In genomic region chr15:72227192-72227586, GRCh38 we compare ENCODE assay signal across 8 cellular contexts. TPM values are rescaled to one million over a fixed set of nuclear protein-coding genes. Genes with fewer than 3 reads are reported as not detected.
DNase-seq lines count a peak whose midpoint lies in the region; ATAC-seq lines count a peak whose summit lies in the region.

No MANE protein-coding gene starts in this region.

- no peak overlapping the region for H2AFZ ChIP-seq in ACC112 (ENCODE audit: low read length, unreplicated experiment)

- H3K9me3 ChIP-seq in HUES48 (ENCODE audit: control insufficient read depth, insufficient read depth, low read length): no peaks in the 10 kb centered on the region
- H3K9me3 ChIP-seq in esophagus (ENCODE audit: control insufficient read depth in 2 of 2, insufficient read depth in 1 of 2, low read depth in 1 of 2, low read length in 1 of 2): no peaks in the 10 kb centered on the region
- no peaks in the 10 kb centered on the region for H3K9me3 ChIP-seq in skeletal muscle tissue (ENCODE audit: control insufficient read depth in 3 of 3, low read length in 3 of 3)

- no peaks in the 10 kb centered on the region for H3K9me3 Mint-ChIP-seq in activated CD4-positive, alpha-beta memory T cell treated with anti-CD3 and anti-CD28 coated beads, Interleukin-2, amount 10 ng/mL, durations not matched to agents 7 days and 5 days

- H3K4me3 Mint-ChIP-seq in activated CD4-positive, alpha-beta memory T cell treated with anti-CD3 and anti-CD28 coated beads, Interleukin-2, amount 10 ng/mL, durations not matched to agents 7 days and 5 days: peak overlapping the region; percentile 100

- peaks cover 40% of the 10 kb centered on the region for H3K4me1 ChIP-seq in ACC112 (ENCODE audit: control insufficient read depth, insufficient read depth, low read length, unreplicated experiment)
- peaks cover 30% of the 10 kb centered on the region for H3K4me1 ChIP-seq in HUES48 (ENCODE audit: control insufficient read depth, insufficient read depth, low read length)
- H3K4me1 ChIP-seq in esophagus (ENCODE audit: control insufficient read depth in 2 of 2, insufficient read depth in 2 of 2, low read length in 1 of 2): peaks cover 8 to 19% of the 10 kb centered on the region in 2 donors
- peaks cover 63 to 68% (median 66%) of the 10 kb centered on the region in 3 donors for H3K4me1 ChIP-seq in skeletal muscle tissue (ENCODE audit: control insufficient read depth in 3 of 3, insufficient read depth in 3 of 3, low read length in 3 of 3)

- H3K36me3 Mint-ChIP-seq in activated CD4-positive, alpha-beta memory T cell treated with anti-CD3 and anti-CD28 coated beads, Interleukin-2, amount 10 ng/mL, durations not matched to agents 7 days and 5 days (ENCODE audit: low read depth): peaks cover 65% of the 10 kb centered on the region

- no peaks in the 10 kb centered on the region for H3K27me3 ChIP-seq in ACC112 (ENCODE audit: insufficient read depth, low read length)
- H3K27me3 ChIP-seq in HUES48 (ENCODE audit: control insufficient read depth, insufficient read depth, low read length): peaks cover 5% of the 10 kb centered on the region
- no peaks in the 10 kb centered on the region for H3K27me3 ChIP-seq in esophagus (ENCODE audit: control insufficient read depth in 1 of 2, insufficient read depth in 2 of 2, low read length in 2 of 2)
- no peaks in the 10 kb centered on the region for H3K27me3 ChIP-seq in skeletal muscle tissue (ENCODE audit: control insufficient read depth in 3 of 3, insufficient read depth in 3 of 3, low read length in 3 of 3)

- H3K27ac Mint-ChIP-seq in activated CD4-positive, alpha-beta memory T cell treated with anti-CD3 and anti-CD28 coated beads, Interleukin-2, amount 10 ng/mL, durations not matched to agents 7 days and 5 days: peak overlapping the region; percentile 97

- H3K27ac ChIP-seq in ACC112 (ENCODE audit: low read depth, low read length) (peak overlapping the region; percentile 96), HUES48 (ENCODE audit: low read depth, low read length) (peak overlapping the region; percentile 26), esophagus (ENCODE audit: low read depth in 2 of 2, low read length in 1 of 2) (peak overlapping the region; percentile 66 to 92), skeletal muscle tissue (ENCODE audit: low read depth, low read length) (peak overlapping the region; percentile 86)

- 20 to 26% methylated on average over 8 of the region's 8 CpGs for WGBS in esophagus, 2 donors

- H3K79me2 ChIP-seq in ACC112 (ENCODE audit: control insufficient read depth, insufficient read depth, low read length, unreplicated experiment): peaks cover 71% of the 10 kb centered on the region

- DNase-seq in activated CD4-positive, alpha-beta memory T cell treated with anti-CD3 and anti-CD28 coated beads, Interleukin-2, amount 10 ng/mL, durations not matched to agents 7 days and 5 days: peak; percentile 59
- no peak for DNase-seq in activated gamma-delta T cell (lab: John Stamatoyannopoulos, UW)

- CTCF ChIA-PET in activated CD4-positive, alpha-beta memory T cell treated with anti-CD3 and anti-CD28 coated beads, Interleukin-2, amount 10 ng/mL, durations not matched to agents 7 days and 5 days (lab: Charles Lee): interaction anchor here (0.7 to 3.9 kb wide), 25 partner anchors 10 to 1732 kb away, joined by 3 to 30 read pairs (median 5); partner anchors contain the start of genes ARIH1, BBS4, GRAMD2A and HEXA

- no peaks in the 10 kb centered on the region for H3K27me3 Mint-ChIP-seq in activated CD4-positive, alpha-beta memory T cell treated with anti-CD3 and anti-CD28 coated beads, Interleukin-2, amount 10 ng/mL, durations not matched to agents 7 days and 5 days

- H3K4me1 Mint-ChIP-seq in activated CD4-positive, alpha-beta memory T cell treated with anti-CD3 and anti-CD28 coated beads, Interleukin-2, amount 10 ng/mL, durations not matched to agents 7 days and 5 days: peaks cover 66% of the 10 kb centered on the region

- H3K4me3 ChIP-seq in ACC112 (ENCODE audit: low read depth, low read length) (peak overlapping the region; percentile 83), HUES48 (ENCODE audit: low read depth, low read length) (0 out of 2 replicates have a peak overlapping the region, but pooled peaks have one; percentile 15), esophagus (ENCODE audit: low read depth in 1 of 2, low read length in 2 of 2) (peak overlapping the region in 1 of 2 donors; percentile 8), skeletal muscle tissue (ENCODE audit: low read length in 3 of 3) (peak overlapping the region; percentile 48 to 84 (median 66))

- H3K9ac ChIP-seq in HUES48 (ENCODE audit: low read depth, low read length) (no peak overlapping the region), skeletal muscle tissue (ENCODE audit: low read depth in 1 of 3, low read length in 3 of 3) (peak overlapping the region; percentile 29 to 99 (median 48))

- H3K36me3 ChIP-seq in ACC112 (ENCODE audit: insufficient read depth, low read length) (peaks cover 26% of the 10 kb centered on the region), HUES48 (ENCODE audit: control insufficient read depth, insufficient read depth, low read length) (peaks cover 25% of the 10 kb centered on the region), esophagus (ENCODE audit: control insufficient read depth in 2 of 2, insufficient read depth in 2 of 2, low read length in 1 of 2) (no peaks in the 10 kb centered on the region), skeletal muscle tissue (ENCODE audit: control insufficient read depth in 3 of 3, insufficient read depth in 3 of 3, low read length in 3 of 3) (peaks cover 0 to 2% (median 0%) of the 10 kb centered on the region in 3 donors)

- POLR2A ChIA-PET in activated CD4-positive, alpha-beta memory T cell treated with anti-CD3 and anti-CD28 coated beads, Interleukin-2, amount 10 ng/mL, durations not matched to agents 7 days and 5 days (lab: Charles Lee): interaction anchor here (0.7 to 6.7 kb wide), 16 partner anchors 10 to 248 kb away, joined by 3 to 109 read pairs (median 14); partner anchors contain the start of genes ARIH1, GRAMD2A, HEXA and PARP6

- ATAC-seq in HG03432 (IDR thresholded peaks at IDR 0.05; ENCODE audit: unreplicated experiment): no peak
- ATAC-seq in HG03159 (IDR thresholded peaks at IDR 0.05; ENCODE audit: unreplicated experiment): no peak

RNA-seq across cellular contexts. Expression of gene PKM, which starts 3.8 kb away (rescaled TPM):
- total RNA-seq in activated CD4-positive, alpha-beta memory T cell treated with anti-CD3 and anti-CD28 coated beads, Interleukin-2, amount 10 ng/mL, durations not matched to agents 7 days and 5 days: 1,000 to 10,000 TPM; 1,064 to 1,081 TPM
- polyA plus RNA-seq in esophagus: 100 to 1,000 TPM; 235 to 528 TPM
- 769 TPM for total RNA-seq in skeletal muscle tissue

RNA-seq across cellular contexts. Expression of gene GRAMD2A, which starts 29.6 kb away (rescaled TPM):
- not detected for total RNA-seq in activated CD4-positive, alpha-beta memory T cell treated with anti-CD3 and anti-CD28 coated beads, Interleukin-2, amount 10 ng/mL, durations not matched to agents 7 days and 5 days
- polyA plus RNA-seq in esophagus: 1 to 10 TPM; 1.1 to 1.6 TPM
- 2.1 TPM for total RNA-seq in skeletal muscle tissue

RNA-seq across cellular contexts. Expression of gene PARP6, which starts 45.2 kb away (rescaled TPM):
- 10 to 100 TPM; 58.8 to 65.0 TPM for total RNA-seq in activated CD4-positive, alpha-beta memory T cell treated with anti-CD3 and anti-CD28 coated beads, Interleukin-2, amount 10 ng/mL, durations not matched to agents 7 days and 5 days
- 10 to 100 TPM; 28.4 to 52.3 TPM for polyA plus RNA-seq in esophagus
- 13.0 TPM for total RNA-seq in skeletal muscle tissue

Comparison
In these comparisons a context has a peak if more than half of its experiments do, and no peak if none do; other contexts are left out.
1. H3K27ac ChIP-seq: peak in every context shown above with its lines; median percentile 96 in ACC112; 86 in skeletal muscle tissue; 79 in esophagus; 26 in HUES48.